In genomic region chr6:105321728-105322127, GRCh38 we compare ENCODE assay signal across 18 cellular contexts.
A peak's percentile ranks its signal among the peaks of the same experiment; 100 is the strongest.
DNase-seq lines count a peak whose midpoint lies in the region; ATAC-seq and TF ChIP-seq lines count a peak whose summit lies in the region.
"Had no signal": no experiment of that assay in that cellular context is flagged by ENCODE, and none has a peak within 500 bp of the region (broad histone marks: within the 10 kb centered on the region; RNA-seq: fewer than 3 reads in every experiment).

No MANE protein-coding gene starts in this region.

- no peaks in the 10 kb centered on the region for H3K27me3 ChIP-seq in gastrocnemius medialis

- H3K4me3 ChIP-seq in HEK293 (ENCODE audit: low read depth, low read length) (no peak overlapping the region), gastrocnemius medialis (no peak overlapping the region)
- H3K4me3 ChIP-seq: GM12878, HAP-1, SK-N-MC had no signal

- ATAC-seq in gastrocnemius medialis (no peak), HG02852 (IDR thresholded peaks at IDR 0.05; ENCODE audit: unreplicated experiment) (no peak), HG03025 (IDR thresholded peaks at IDR 0.05; ENCODE audit: low FRiP score, unreplicated experiment) (no peak)
- ATAC-seq: GM12878 had no signal

- H3K27me3 Mint-ChIP-seq in brain, result no peaks in the 10 kb centered on the region
- H3K27me3 Mint-ChIP-seq in activated T-helper 2 cell treated with anti-CD3 and anti-CD28 coated beads, Interferon-gamma antibody, Interleukin-2, Interleukin-4, amounts not matched to agents 10 μg/mL and 5 μg/mL and 100 μg/mL, durations not matched to agents 14 hours and 24 hours and 36 hours (ENCODE audit: low read depth), result no peaks in the 10 kb centered on the region

- H3K9me3 ChIP-seq in HEK293 (ENCODE audit: control insufficient read depth, insufficient read depth, low read depth, low read length) (no peaks in the 10 kb centered on the region), gastrocnemius medialis (no peaks in the 10 kb centered on the region)
- H3K9me3 ChIP-seq: Caco-2, HAP-1 had no signal

- peak; percentile 45 for DNase-seq in DMS 273 (lab: John Stamatoyannopoulos, UW; ENCODE audit: unreplicated experiment)
- DNase-seq in DMS 273 treated with DMSO at 0.1 percent for 48 hours (lab: John Stamatoyannopoulos, UW), result no peak
- no peak for DNase-seq in gastrocnemius medialis
- DNase-seq in activated T-helper 2 cell treated with anti-CD3 and anti-CD28 coated beads, Interferon-gamma antibody, Interleukin-2, Interleukin-4, amounts not matched to agents 10 μg/mL and 5 μg/mL and 100 μg/mL, durations not matched to agents 14 hours and 24 hours and 36 hours (ENCODE audit: low spot score), result no peak
- DNase-seq: 8988T, Caco-2, DMS53, EL, NCI-H446 treated with DMSO at 0.1 percent for 48 hours, OCI-M1, Right ventricle myocardium superior had no signal

- TF ChIP-seq POLR2A in gastrocnemius medialis (IDR thresholded peaks at IDR 0.05), result no peak

- peaks cover 81% of the 10 kb centered on the region for H3K4me1 Mint-ChIP-seq in brain
- H3K4me1 Mint-ChIP-seq in activated T-helper 2 cell treated with anti-CD3 and anti-CD28 coated beads, Interferon-gamma antibody, Interleukin-2, Interleukin-4, amounts not matched to agents 10 μg/mL and 5 μg/mL and 100 μg/mL, durations not matched to agents 14 hours and 24 hours and 36 hours (ENCODE audit: low read depth), result peaks cover 6% of the 10 kb centered on the region

- in situ Hi-C loops in gastrocnemius medialis (cut with MboI; ENCODE audit: low sequenced_read_pairs in 4 of 4), result loop anchor here in 1 of 4 donors (10.0 kb wide), 1 partner anchor 157 kb away; no protein-coding TSS in a partner anchor

- no peak for TF ChIP-seq CTCF in HEK293 (tag by site-specific recombination; IDR thresholded peaks at IDR 0.05)
- TF ChIP-seq CTCF in brain (conservative IDR thresholded peaks at IDR 0.05), result no peak
- no peak for TF ChIP-seq CTCF in gastrocnemius medialis (IDR thresholded peaks at IDR 0.05 in 4 of 5, conservative IDR thresholded peaks at IDR 0.05 in 1 of 5)

- CTCF ChIA-PET in HEK293 (lab: Yijun Ruan, JAX), result interaction anchor here (0.7 kb wide), 1 partner anchor 14 kb away, joined by 3 read pairs; no protein-coding TSS in a partner anchor

- H3K27ac Mint-ChIP-seq in brain, result peak overlapping the region in 4 of 5 experiments; percentile 56 to 81 (median 64)
- no peak overlapping the region for H3K27ac Mint-ChIP-seq in activated T-helper 2 cell treated with anti-CD3 and anti-CD28 coated beads, Interferon-gamma antibody, Interleukin-2, Interleukin-4, amounts not matched to agents 10 μg/mL and 5 μg/mL and 100 μg/mL, durations not matched to agents 14 hours and 24 hours and 36 hours

- H3K4me3 Mint-ChIP-seq in brain, result no peak overlapping the region
- no peak overlapping the region for H3K4me3 Mint-ChIP-seq in activated T-helper 2 cell treated with anti-CD3 and anti-CD28 coated beads, Interferon-gamma antibody, Interleukin-2, Interleukin-4, amounts not matched to agents 10 μg/mL and 5 μg/mL and 100 μg/mL, durations not matched to agents 14 hours and 24 hours and 36 hours (ENCODE audit: low read depth)

- H3K36me3 ChIP-seq in HEK293 (ENCODE audit: control insufficient read depth in 2 of 2, insufficient read depth in 1 of 2, low read length in 2 of 2) (peaks cover 0 to 50% of the 10 kb centered on the region in 2 experiments; a peak in 1 of 3 replicates), gastrocnemius medialis (peaks cover 0 to 8% of the 10 kb centered on the region in 2 donors)

- H3K36me3 Mint-ChIP-seq in brain, result peaks cover 35% of the 10 kb centered on the region
- peaks cover 42% of the 10 kb centered on the region for H3K36me3 Mint-ChIP-seq in activated T-helper 2 cell treated with anti-CD3 and anti-CD28 coated beads, Interferon-gamma antibody, Interleukin-2, Interleukin-4, amounts not matched to agents 10 μg/mL and 5 μg/mL and 100 μg/mL, durations not matched to agents 14 hours and 24 hours and 36 hours (ENCODE audit: low read depth)

- H3K9me3 Mint-ChIP-seq in brain, result no peaks in the 10 kb centered on the region
- H3K9me3 Mint-ChIP-seq in activated T-helper 2 cell treated with anti-CD3 and anti-CD28 coated beads, Interferon-gamma antibody, Interleukin-2, Interleukin-4, amounts not matched to agents 10 μg/mL and 5 μg/mL and 100 μg/mL, durations not matched to agents 14 hours and 24 hours and 36 hours, result no peaks in the 10 kb centered on the region

- intact Hi-C loops in gastrocnemius medialis (cut with DNase I; ENCODE audit: low total_unique reads), result no loop called here
- intact Hi-C loops in activated T-helper 2 cell treated with anti-CD3 and anti-CD28 coated beads, Interferon-gamma antibody, Interleukin-2, Interleukin-4, amounts not matched to agents 10 μg/mL and 5 μg/mL and 100 μg/mL, durations not matched to agents 14 hours and 24 hours and 36 hours (cut with micrococcal nuclease), result no loop called here

- H3K27ac ChIP-seq in HEK293 (ENCODE audit: extremely low read depth, low read depth, low read length) (no peak overlapping the region), gastrocnemius medialis (peak overlapping the region in 3 of 4 donors; percentile 7 to 98 (median 97))
- H3K27ac ChIP-seq: SK-N-MC had no signal

- POLR2A ChIA-PET in HEK293 (lab: Yijun Ruan, JAX), result no interaction called here

- peaks cover 5% of the 10 kb centered on the region for H3K4me1 ChIP-seq in HEK293 (ENCODE audit: control insufficient read depth, insufficient read depth, low read length)
- peaks cover 84 to 85% of the 10 kb centered on the region in 2 donors for H3K4me1 ChIP-seq in gastrocnemius medialis
- H3K4me1 ChIP-seq: Caco-2 had no signal

TF ChIP-seq in HEK293, 187 proteins besides CTCF, POLR2A, EP300 and RAD21:
- TF ChIP-seq ZNF184 (tag by site-specific recombination; IDR thresholded peaks at IDR 0.05), result no peak
- TF ChIP-seq ZSCAN23 (tag by site-specific recombination; IDR thresholded peaks at IDR 0.05), result no peak
- TF ChIP-seq ZBTB6 (tag by site-specific recombination; IDR thresholded peaks at IDR 0.05), result no peak
- peak; percentile 31; the same call in 1 of the 2 replicates for TF ChIP-seq FEZF1 (tag by site-specific recombination; IDR thresholded peaks at IDR 0.05)
